Comparison of ENCODE assay signal across 16 cellular contexts in genomic region chr14:90511252-90511651, GRCh38.
DNase-seq lines count a peak whose midpoint lies in the region; ATAC-seq and TF ChIP-seq lines count a peak whose summit lies in the region.
"Had no signal": no experiment of that assay in that cellular context is flagged by ENCODE, and none has a peak within 500 bp of the region (broad histone marks: within the 10 kb centered on the region; RNA-seq: fewer than 3 reads in every experiment).

No MANE protein-coding gene starts in this region.

- H3K27ac ChIP-seq in WERI-Rb-1, result peak overlapping the region; percentile 83
- peak overlapping the region; percentile 100 for H3K27ac ChIP-seq in layer of hippocampus (ENCODE audit: low read depth, low read length)
- peak overlapping the region; percentile 54 to 87 (median 84) for H3K27ac ChIP-seq in stomach
- H3K27ac ChIP-seq: 22Rv1 had no signal

- H3K27me3 ChIP-seq in WERI-Rb-1 (ENCODE audit: insufficient read depth, low read depth, severe bottlenecking), result no peaks in the 10 kb centered on the region
- H3K27me3 ChIP-seq in layer of hippocampus (ENCODE audit: control insufficient read depth, insufficient read depth, low read length), result no peaks in the 10 kb centered on the region
- H3K27me3 ChIP-seq in stomach, result peaks cover 0 to 7% (median 0%) of the 10 kb centered on the region in 3 donors
- H3K27me3 ChIP-seq: Peyer's patch had no signal

- TF ChIP-seq POLR2A in stomach (IDR thresholded peaks at IDR 0.05), result no peak

- DNase-seq in NCI-H2171 treated with DMSO at 0.1 percent for 48 hours (lab: John Stamatoyannopoulos, UW) (peak; percentile 39), NCI-H2171 (lab: John Stamatoyannopoulos, UW) (no peak), WERI-Rb-1 (no peak), stomach (no peak), 8988T (no peak), NCI-H82 treated with DMSO at 0.1 percent for 48 hours (lab: John Stamatoyannopoulos, UW; ENCODE audit: unreplicated experiment) (no peak)
- DNase-seq: NCI-H2107, NCI-H446 treated with DMSO at 0.1 percent for 48 hours, NCI-H748 treated with DMSO at 0.1 percent for 48 hours, Peyer's patch, SHP77 had no signal

- ATAC-seq in GM21786 (IDR thresholded peaks at IDR 0.05; ENCODE audit: unreplicated experiment), result no peak
- ATAC-seq: GM12878, HCT116 had no signal

- 73 to 100% (median 78%) methylated on average over 4 of the region's 4 CpGs for WGBS in stomach, 5 donors

- intact Hi-C loops in stomach (cut with DNase I; ENCODE audit: low total_unique reads), result no loop called here

- peaks cover 36 to 71% (median 64%) of the 10 kb centered on the region in 4 donors for H3K4me1 ChIP-seq in stomach

- H3K9me3 ChIP-seq in WERI-Rb-1 (ENCODE audit: severe bottlenecking) (no peaks in the 10 kb centered on the region), stomach (no peaks in the 10 kb centered on the region)
- H3K9me3 ChIP-seq: Peyer's patch had no signal

- TF ChIP-seq CTCF in WERI-Rb-1 (IDR thresholded peaks at IDR 0.05; ENCODE audit: low read depth, low read length), result no peak
- no peak for TF ChIP-seq CTCF in stomach (IDR thresholded peaks at IDR 0.05)

- H3K36me3 ChIP-seq in WERI-Rb-1 (no peaks in the 10 kb centered on the region), stomach (no peaks in the 10 kb centered on the region)
- H3K36me3 ChIP-seq: Peyer's patch had no signal

- H3K4me3 ChIP-seq in WERI-Rb-1 (ENCODE audit: low read depth, low read length) (no peak overlapping the region), stomach (no peak overlapping the region)
- H3K4me3 ChIP-seq: GM12878, Peyer's patch had no signal

- no peak for TF ChIP-seq EP300 in stomach (IDR thresholded peaks at IDR 0.05)
